29 cellular contexts compared by ENCODE assay signal in the genomic region with DNA sequence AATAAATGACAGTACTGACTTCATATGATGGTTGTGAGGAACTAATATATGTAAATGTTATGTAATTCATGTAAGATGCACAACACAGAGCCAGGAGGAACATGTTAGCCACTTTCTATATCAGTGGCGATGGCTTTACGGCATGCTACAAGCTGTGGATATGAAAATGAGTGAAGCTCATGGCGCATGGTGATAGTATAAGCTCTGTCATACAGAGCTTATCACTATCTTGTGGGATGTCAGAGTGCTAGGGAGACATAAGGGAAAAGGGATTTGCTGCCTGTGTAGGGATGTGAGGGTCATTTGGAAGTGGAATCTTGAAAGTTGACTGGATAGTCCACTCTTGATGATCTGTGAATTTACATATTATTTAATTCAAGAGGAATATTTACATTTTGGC. TPM values are rescaled to one million over a fixed set of nuclear protein-coding genes. Genes with fewer than 3 reads are reported as not detected.
DNase-seq lines count a peak whose midpoint lies in the region; ATAC-seq and TF ChIP-seq lines count a peak whose summit lies in the region.
"Had no signal": no experiment of that assay in that cellular context is flagged by ENCODE, and none has a peak within 500 bp of the region (broad histone marks: within the 10 kb centered on the region; RNA-seq: fewer than 3 reads in every experiment).

No MANE protein-coding gene starts in this region.

- intact Hi-C loops in left ventricle myocardium inferior (cut with micrococcal nuclease) (no loop called here), ascending aorta (cut with DNase I) (no loop called here), esophagus muscularis mucosa (cut with DNase I) (no loop called here)

- no peak overlapping the region for H3K4me3 Mint-ChIP-seq in mesothelial cell of epicardium
- H3K4me3 Mint-ChIP-seq: activated T-cell treated with anti-CD3 and anti-CD28 coated beads, Interleukin-2, amount 50 U/mL, for 24 hours; CD8-positive, alpha-beta T cell; endodermal cell had no signal

- H3K36me3 ChIP-seq in left ventricle myocardium inferior (peaks cover 15% of the 10 kb centered on the region), right atrium auricular region (no peaks in the 10 kb centered on the region), ascending aorta (no peaks in the 10 kb centered on the region), esophagus muscularis mucosa (peaks cover 0 to 4% (median 0%) of the 10 kb centered on the region in 4 donors), thoracic aorta (no peaks in the 10 kb centered on the region)
- H3K36me3 ChIP-seq: brain microvascular endothelial cell, HAP-1, transverse colon, WERI-Rb-1 had no signal

- H3K36me3 Mint-ChIP-seq in mesothelial cell of epicardium: no peaks in the 10 kb centered on the region
- H3K36me3 Mint-ChIP-seq: CD8-positive, alpha-beta T cell had no signal

- no peaks in the 10 kb centered on the region for H3K4me1 Mint-ChIP-seq in mesothelial cell of epicardium

- no peak for TF ChIP-seq POLR2A in esophagus muscularis mucosa (IDR thresholded peaks at IDR 0.05; ENCODE audit: low read depth)

- H3K27ac ChIP-seq in left ventricle myocardium inferior (replicated peaks) (peak overlapping the region; percentile 36), right atrium auricular region (peak overlapping the region in 1 of 2 donors; percentile 53), ascending aorta (peak overlapping the region; percentile 62 to 72), esophagus muscularis mucosa (replicated peaks in 1 of 4) (peak overlapping the region; percentile 6 to 42 (median 12)), thoracic aorta (peak overlapping the region; percentile 27 to 33)
- H3K27ac ChIP-seq: brain microvascular endothelial cell, esophagus squamous epithelium, stomach, transverse colon, WERI-Rb-1 had no signal

- ATAC-seq in thoracic aorta (ENCODE audit: insufficient number of reproducible peaks, low FRiP score, low read depth) (no peak), HG02642 (IDR thresholded peaks at IDR 0.05; ENCODE audit: poor library complexity, unreplicated experiment) (no peak)
- ATAC-seq: CD8-positive, alpha-beta T cell had no signal

- no peak overlapping the region for H3K27ac Mint-ChIP-seq in mesothelial cell of epicardium
- H3K27ac Mint-ChIP-seq: activated T-cell treated with anti-CD3 and anti-CD28 coated beads, Interleukin-2, amount 50 U/mL, for 24 hours; CD8-positive, alpha-beta T cell; endodermal cell had no signal

- TF ChIP-seq CTCF in left ventricle myocardium inferior (IDR thresholded peaks at IDR 0.05; ENCODE audit: borderline replicate concordance) (no peak), right atrium auricular region (IDR thresholded peaks at IDR 0.05) (no peak), ascending aorta (IDR thresholded peaks at IDR 0.05) (no peak), esophagus muscularis mucosa (IDR thresholded peaks at IDR 0.05) (no peak), thoracic aorta (IDR thresholded peaks at IDR 0.05) (no peak), mesothelial cell of epicardium (IDR thresholded peaks at IDR 0.05; ENCODE audit: unreplicated experiment) (no peak)

- H3K4me1 ChIP-seq in left ventricle myocardium inferior (peaks cover 96% of the 10 kb centered on the region), right atrium auricular region (peaks cover 0 to 56% of the 10 kb centered on the region in 2 donors), ascending aorta (peaks cover 5 to 19% of the 10 kb centered on the region in 2 donors), esophagus muscularis mucosa (peaks cover 28 to 75% (median 53%) of the 10 kb centered on the region in 4 donors), thoracic aorta (ENCODE audit: control insufficient read depth in 1 of 2, low read depth in 2 of 2) (peaks cover 35 to 47% of the 10 kb centered on the region in 2 donors)

- no peak for DNase-seq in left ventricle myocardium inferior
- no peak for DNase-seq in right atrium auricular region (ENCODE audit: low spot score)
- DNase-seq in ascending aorta (ENCODE audit: low spot score in 2 of 2): no peak
- no peak for DNase-seq in esophagus muscularis mucosa (ENCODE audit: extremely low spot score)
- DNase-seq in thoracic aorta (ENCODE audit: low spot score): no peak
- DNase-seq in mesothelial cell of epicardium (ENCODE audit: low spot score in 2 of 2, unreplicated experiment in 2 of 2): no peak
- DNase-seq in DMS79 (lab: John Stamatoyannopoulos, UW): no peak
- DNase-seq: activated CD4-positive, alpha-beta T cell treated with anti-CD3 and anti-CD28 coated beads for 48 hours; activated T-cell treated with anti-CD3 and anti-CD28 coated beads, Interleukin-2, amount 50 U/mL, for 24 hours; AML-193; brain microvascular endothelial cell; CD8-positive, alpha-beta T cell; DMS 273 treated with DMSO at 0.1 percent for 48 hours; endodermal cell; esophagus squamous epithelium; foreskin melanocyte; left cardiac atrium; mesendoderm; NCI-H1105 treated with DMSO at 0.1 percent for 48 hours; NCI-H1930; NCI-H2227 treated with DMSO at 0.1 percent for 48 hours; small intestine; stomach; T-helper 9 cell; transverse colon; WERI-Rb-1 had no signal

- H3K4me3 ChIP-seq in left ventricle myocardium inferior (peak overlapping the region; percentile 28), right atrium auricular region (no peak overlapping the region), ascending aorta (no peak overlapping the region), esophagus muscularis mucosa (no peak overlapping the region), thoracic aorta (no peak overlapping the region)
- H3K4me3 ChIP-seq: esophagus squamous epithelium, HAP-1, stomach, transverse colon had no signal

- H3K27me3 Mint-ChIP-seq in mesothelial cell of epicardium (ENCODE audit: low read depth): no peaks in the 10 kb centered on the region
- H3K27me3 Mint-ChIP-seq: activated T-cell treated with anti-CD3 and anti-CD28 coated beads, Interleukin-2, amount 50 U/mL, for 24 hours; IgD-negative memory B cell had no signal

- H3K9me3 ChIP-seq in left ventricle myocardium inferior (replicated peaks): no peaks in the 10 kb centered on the region
- no peaks in the 10 kb centered on the region for H3K9me3 ChIP-seq in right atrium auricular region
- H3K9me3 ChIP-seq in ascending aorta: no peaks in the 10 kb centered on the region
- no peaks in the 10 kb centered on the region for H3K9me3 ChIP-seq in esophagus muscularis mucosa
- H3K9me3 ChIP-seq in thoracic aorta: no peaks in the 10 kb centered on the region
- H3K9me3 ChIP-seq: esophagus squamous epithelium, HAP-1, stomach, transverse colon had no signal

- no peaks in the 10 kb centered on the region for H3K9me3 Mint-ChIP-seq in mesothelial cell of epicardium
- H3K9me3 Mint-ChIP-seq: activated T-cell treated with anti-CD3 and anti-CD28 coated beads, Interleukin-2, amount 50 U/mL, for 24 hours; CD8-positive, alpha-beta T cell; endodermal cell; IgD-negative memory B cell had no signal

- no peak for TF ChIP-seq EP300 in esophagus muscularis mucosa (IDR thresholded peaks at IDR 0.05)

- 94% methylated on average over 3 of the region's 3 CpGs for WGBS in esophagus muscularis mucosa

- H3K27me3 ChIP-seq in left ventricle myocardium inferior (ENCODE audit: low read depth): no peaks in the 10 kb centered on the region
- H3K27me3 ChIP-seq in right atrium auricular region: no peaks in the 10 kb centered on the region
- no peaks in the 10 kb centered on the region for H3K27me3 ChIP-seq in ascending aorta
- H3K27me3 ChIP-seq in esophagus muscularis mucosa: no peaks in the 10 kb centered on the region
- no peaks in the 10 kb centered on the region for H3K27me3 ChIP-seq in thoracic aorta (replicated peaks; ENCODE audit: insufficient read depth)
- H3K27me3 ChIP-seq: brain microvascular endothelial cell, esophagus squamous epithelium, stomach, transverse colon had no signal

RNA-seq across cellular contexts. Expression of a gene that starts 13.6 kb away (rescaled TPM):
- total RNA-seq in left ventricle myocardium inferior (136 TPM), right atrium auricular region (100 to 1,000 TPM in 1 of 2 donors, 10 to 100 TPM in 1; 79.5 to 127 TPM), ascending aorta (37.4 TPM), esophagus muscularis mucosa (10 to 100 TPM; 44.9 to 96.4 (median 54.4) TPM), thoracic aorta (10 to 100 TPM; 54.7 to 65.6 TPM), mesothelial cell of epicardium (9.5 to 15.7 TPM (median 15.3 TPM) in 3 replicates)
